Comparison of ENCODE assay signal across 17 cellular contexts in the genomic region with DNA sequence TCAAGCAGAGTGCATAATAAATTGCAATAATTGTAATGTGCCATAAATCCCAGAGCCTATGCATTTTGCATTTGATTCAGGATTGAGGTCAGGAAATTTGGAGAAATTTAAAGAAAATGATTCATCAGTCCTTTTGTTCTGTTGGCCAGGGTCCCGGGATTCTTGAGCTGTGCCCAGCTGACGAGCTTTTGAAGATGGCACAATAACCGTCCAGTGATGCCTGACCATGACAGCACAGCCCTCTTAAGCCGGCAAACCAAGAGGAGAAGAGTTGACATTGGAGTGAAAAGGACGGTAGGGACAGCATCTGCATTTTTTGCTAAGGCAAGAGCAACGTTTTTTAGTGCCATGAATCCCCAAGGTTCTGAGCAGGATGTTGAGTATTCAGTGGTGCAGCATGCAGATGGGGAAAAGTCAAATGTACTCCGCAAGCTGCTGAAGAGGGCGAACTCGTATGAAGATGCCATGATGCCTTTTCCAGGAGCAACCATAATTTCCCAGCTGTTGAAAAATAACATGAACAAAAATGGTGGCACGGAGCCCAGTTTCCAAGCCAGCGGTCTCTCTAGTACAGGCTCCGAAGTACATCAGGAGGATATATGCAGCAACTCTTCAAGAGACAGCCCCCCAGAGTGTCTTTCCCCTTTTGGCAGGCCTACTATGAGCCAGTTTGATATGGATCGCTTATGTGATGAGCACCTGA. TPM values are rescaled to one million over a fixed set of nuclear protein-coding genes. Genes with fewer than 3 reads are reported as not detected.
DNase-seq lines count a peak whose midpoint lies in the region; ATAC-seq and TF ChIP-seq lines count a peak whose summit lies in the region.
"Had no signal": no experiment of that assay in that cellular context is flagged by ENCODE, and none has a peak within 500 bp of the region (broad histone marks: within the 10 kb centered on the region; RNA-seq: fewer than 3 reads in every experiment).

No MANE protein-coding gene starts in this region.

- no peaks in the 10 kb centered on the region for H3K27me3 ChIP-seq in WERI-Rb-1 (ENCODE audit: insufficient read depth, low read depth, severe bottlenecking)

- no peak overlapping the region for H3K4me3 Mint-ChIP-seq in glutamatergic neuron (ENCODE audit: unreplicated experiment)
- H3K4me3 Mint-ChIP-seq: H9; stimulated activated naive CD8-positive, alpha-beta T cell treated with anti-CD3 and anti-CD28 coated beads, Interleukin-15, Interleukin-2, amounts not matched to agents 100 ng/mL and 50 ng/mL, for 24 hours had no signal

- ATAC-seq in GM21526 (IDR thresholded peaks at IDR 0.05; ENCODE audit: low FRiP score, unreplicated experiment) (no peak), GM18520 (IDR thresholded peaks at IDR 0.05; ENCODE audit: unreplicated experiment) (no peak)
- ATAC-seq: A549, sciatic nerve, SK-N-SH treated with all-trans-retinoic acid at 6 μM for 48 hours had no signal

- no peak overlapping the region for H3K27ac ChIP-seq in WERI-Rb-1
- H3K27ac ChIP-seq: A549 had no signal

- H3K9me3 Mint-ChIP-seq in glutamatergic neuron (ENCODE audit: unreplicated experiment): peaks cover 5% of the 10 kb centered on the region
- H3K9me3 Mint-ChIP-seq: H9; stimulated activated naive CD8-positive, alpha-beta T cell treated with anti-CD3 and anti-CD28 coated beads, Interleukin-15, Interleukin-2, amounts not matched to agents 100 ng/mL and 50 ng/mL, for 24 hours had no signal

- peaks cover 59% of the 10 kb centered on the region for H3K4me1 Mint-ChIP-seq in glutamatergic neuron (ENCODE audit: low read depth, unreplicated experiment)

- H3K9me3 ChIP-seq in WERI-Rb-1 (ENCODE audit: severe bottlenecking): no peaks in the 10 kb centered on the region
- H3K9me3 ChIP-seq: A549 had no signal

- peaks cover 2% of the 10 kb centered on the region for H3K27me3 Mint-ChIP-seq in glutamatergic neuron (ENCODE audit: unreplicated experiment)

- no peak overlapping the region for H3K4me3 ChIP-seq in WERI-Rb-1 (ENCODE audit: low read depth, low read length)
- H3K4me3 ChIP-seq: A549 had no signal

- DNase-seq in Daoy (ENCODE audit: low read depth) (peak; percentile 52), RPMI7951 (ENCODE audit: low read depth) (peak; percentile 77), glutamatergic neuron (no peak), pons (ENCODE audit: low spot score) (peak; percentile 88), WERI-Rb-1 (no peak), AG08396 (ENCODE audit: low spot score) (no peak)
- DNase-seq: activated CD4-positive, alpha-beta T cell treated with anti-CD3 and anti-CD28 coated beads for 1 hour; activated T-cell treated with anti-CD3 and anti-CD28 coated beads, Interleukin-2, amount 50 U/mL, for 1 hour; foreskin melanocyte; H9; Kasumi-1 had no signal

- peak overlapping the region; percentile 19 for H3K27ac Mint-ChIP-seq in glutamatergic neuron (ENCODE audit: unreplicated experiment)
- H3K27ac Mint-ChIP-seq: H9; stimulated activated naive CD8-positive, alpha-beta T cell treated with anti-CD3 and anti-CD28 coated beads, Interleukin-15, Interleukin-2, amounts not matched to agents 100 ng/mL and 50 ng/mL, for 24 hours had no signal

- H3K36me3 ChIP-seq in WERI-Rb-1: no peaks in the 10 kb centered on the region; the same call in 1 of the 2 replicates

- TF ChIP-seq CTCF in glutamatergic neuron (IDR thresholded peaks at IDR 0.05; ENCODE audit: partially characterized antibody, unreplicated experiment): no peak
- no peak for TF ChIP-seq CTCF in WERI-Rb-1 (IDR thresholded peaks at IDR 0.05; ENCODE audit: low read depth, low read length)

- H3K36me3 Mint-ChIP-seq in glutamatergic neuron (ENCODE audit: unreplicated experiment): peaks cover 20% of the 10 kb centered on the region

RNA-seq across cellular contexts. Expression of a gene that starts 8.7 kb away (rescaled TPM):
- total RNA-seq in Daoy (2014; rRNA removed; shearing (Covaris generic)): 0.98 and 1.5 TPM in 2 replicates
- 2.4 and 3.0 TPM in 2 replicates for total RNA-seq in RPMI7951 (2014; rRNA removed; shearing (Covaris generic))
- total RNA-seq in glutamatergic neuron (ENCODE audit: unreplicated experiment): 68.4 TPM

Comparison
In these comparisons a context has a peak if more than half of its experiments do, and no peak if none do; other contexts are left out.
1. DNase-seq: peak in Daoy (single experiment), RPMI7951 (single experiment) and pons (single experiment); none in glutamatergic neuron (single experiment), WERI-Rb-1 (single experiment) and AG08396 (single experiment).
2. RNA of a gene that starts 8.7 kb away (total RNA-seq): 68.4 TPM in glutamatergic neuron (single experiment); 2.4 to 3.0 TPM in RPMI7951 and 0.98 to 1.5 TPM in Daoy; every median in the first group is over 10 times any median in the second.